Comparison of ENCODE assay signal across 24 cellular contexts in the genomic region with DNA sequence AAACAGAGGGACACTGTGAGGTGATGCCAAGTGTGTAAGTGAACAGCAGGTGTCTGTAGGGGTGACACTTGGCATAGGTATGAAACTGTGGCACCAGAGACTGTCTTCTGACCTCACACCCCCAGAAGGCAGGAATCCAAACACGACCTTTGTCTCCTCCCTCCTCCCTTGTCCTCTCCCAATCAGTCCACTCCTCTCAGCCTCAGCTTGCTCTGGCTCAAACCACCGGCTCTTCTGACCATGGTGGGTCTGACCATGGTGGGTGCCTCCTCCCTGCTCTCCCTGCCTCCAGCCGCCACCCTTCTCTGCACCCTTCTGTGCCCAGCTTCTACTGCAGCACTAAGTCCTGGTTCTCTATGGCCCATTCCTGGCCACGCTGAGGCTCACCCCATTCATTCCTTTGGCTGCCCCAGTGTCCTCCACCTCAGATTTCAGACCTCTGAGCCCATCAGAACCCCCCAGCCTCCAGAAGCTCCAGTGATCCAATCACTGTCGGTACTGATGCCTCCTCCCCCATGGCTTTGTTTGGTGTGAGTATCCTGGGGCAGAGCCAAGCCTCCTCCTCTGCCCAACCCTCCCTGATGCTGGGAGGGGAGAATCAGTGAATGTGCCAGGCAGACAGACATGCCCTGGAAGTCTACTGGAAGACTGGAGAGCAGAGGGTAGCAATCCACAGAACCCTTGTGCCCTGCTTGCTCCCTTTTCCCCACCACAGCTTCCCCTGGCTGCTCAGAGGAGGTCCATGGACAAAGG. TPM values are rescaled to one million over a fixed set of nuclear protein-coding genes. Genes with fewer than 3 reads are reported as not detected.
DNase-seq lines count a peak whose midpoint lies in the region; ATAC-seq and TF ChIP-seq lines count a peak whose summit lies in the region.
"Had no signal": no experiment of that assay in that cellular context is flagged by ENCODE, and none has a peak within 500 bp of the region (broad histone marks: within the 10 kb centered on the region; RNA-seq: fewer than 3 reads in every experiment).

No MANE protein-coding gene starts in this region.

- no peaks in the 10 kb centered on the region for H4K20me1 ChIP-seq in GM23248 (ENCODE audit: insufficient read depth)

- H3K4me1 Mint-ChIP-seq in CD4-positive, CD25-positive, alpha-beta regulatory T cell, result peaks cover 12 to 40% (median 12%) of the 10 kb centered on the region in 4 donors
- peaks cover 18 to 28% of the 10 kb centered on the region in 2 donors for H3K4me1 Mint-ChIP-seq in natural killer cell
- peaks cover 20 to 34% of the 10 kb centered on the region in 2 donors for H3K4me1 Mint-ChIP-seq in stimulated activated naive B cell treated with anti-CD40 and anti-IgM and Interleukin-4, amounts not matched to agents 10 μg/mL and 1 μg/mL and 100 μg/mL, for 72 hours

- intact Hi-C loops in natural killer cell (cut with micrococcal nuclease), result no loop called here
- intact Hi-C loops in tibial artery (cut with DNase I; ENCODE audit: low total_unique reads), result no loop called here

- peaks cover 22% of the 10 kb centered on the region for H3K4me1 ChIP-seq in CD4-positive, CD25-positive, alpha-beta regulatory T cell (ENCODE audit: control insufficient read depth, insufficient read depth, low read length, poor library complexity, severe bottlenecking)
- H3K4me1 ChIP-seq in GM23248 (ENCODE audit: insufficient read depth) (no peaks in the 10 kb centered on the region), tibial artery (peaks cover 0 to 17% (median 16%) of the 10 kb centered on the region in 4 donors)
- H3K4me1 ChIP-seq: BE2C had no signal

- H3K9me3 ChIP-seq in CD4-positive, CD25-positive, alpha-beta regulatory T cell (ENCODE audit: control insufficient read depth in 2 of 2, low read length in 2 of 2), result no peaks in the 10 kb centered on the region
- H3K9me3 ChIP-seq in GM23248 (ENCODE audit: low read depth) (no peaks in the 10 kb centered on the region), tibial artery (no peaks in the 10 kb centered on the region)
- H3K9me3 ChIP-seq: BE2C, body of pancreas, psoas muscle had no signal

- peaks cover 37% of the 10 kb centered on the region for H3K27me3 ChIP-seq in CD4-positive, CD25-positive, alpha-beta regulatory T cell (ENCODE audit: control insufficient read depth, insufficient read depth, low read length)
- peaks cover 46% of the 10 kb centered on the region for H3K27me3 ChIP-seq in GM23248 (replicated peaks; ENCODE audit: insufficient read depth)
- peaks cover 5 to 53% of the 10 kb centered on the region in 2 donors for H3K27me3 ChIP-seq in tibial artery

- no peak overlapping the region for H3K9ac ChIP-seq in GM23248

- no peak overlapping the region for H3K4me2 ChIP-seq in GM23248 (ENCODE audit: unreplicated experiment)
- H3K4me2 ChIP-seq: smooth muscle cell had no signal

- peak overlapping the region in 3 of 4 donors; percentile 35 to 70 (median 56) for H3K4me3 Mint-ChIP-seq in CD4-positive, CD25-positive, alpha-beta regulatory T cell
- H3K4me3 Mint-ChIP-seq in natural killer cell, result peak overlapping the region; percentile 43
- H3K4me3 Mint-ChIP-seq in stimulated activated naive B cell treated with anti-CD40 and anti-IgM and Interleukin-4, amounts not matched to agents 10 μg/mL and 1 μg/mL and 100 μg/mL, for 72 hours, result peak overlapping the region in 1 of 2 donors; percentile 27
- H3K4me3 Mint-ChIP-seq: activated CD4-positive, alpha-beta T cell treated with anti-CD3 and anti-CD28 coated beads, Interleukin-2, amount 10 ng/mL, durations not matched to agents 7 days and 5 days had no signal

- H3K79me2 ChIP-seq in GM23248 (ENCODE audit: insufficient read depth), result peaks cover 5% of the 10 kb centered on the region

- in situ Hi-C loops in GM23248 (cut with MboI), result no loop called here

- TF ChIP-seq CTCF in epithelial cell of esophagus (IDR thresholded peaks at IDR 0.05; ENCODE audit: insufficient read depth, low read depth, low read length, missing control alignments), result no peak
- TF ChIP-seq CTCF in natural killer cell (IDR thresholded peaks at IDR 0.05), result no peak
- no peak for TF ChIP-seq CTCF in tibial artery (IDR thresholded peaks at IDR 0.05)

- no peak overlapping the region for H3K27ac ChIP-seq in CD4-positive, CD25-positive, alpha-beta regulatory T cell (ENCODE audit: insufficient read depth, low read length, poor library complexity, severe bottlenecking)
- H3K27ac ChIP-seq in GM23248, result no peak overlapping the region
- no peak overlapping the region for H3K27ac ChIP-seq in tibial artery
- H3K27ac ChIP-seq: body of pancreas, epithelial cell of prostate, psoas muscle had no signal

- no peak overlapping the region for H2AFZ ChIP-seq in GM23248

- H3F3A ChIP-seq in GM23248 (ENCODE audit: insufficient read depth), result peaks cover 7% of the 10 kb centered on the region; the same call in 1 of the 2 replicates

- peaks cover 43% of the 10 kb centered on the region for H3K27me3 Mint-ChIP-seq in CD4-positive, CD25-positive, alpha-beta regulatory T cell
- peaks cover 44 to 51% of the 10 kb centered on the region in 2 donors for H3K27me3 Mint-ChIP-seq in natural killer cell (ENCODE audit: low read depth in 2 of 2)
- H3K27me3 Mint-ChIP-seq in stimulated activated naive B cell treated with anti-CD40 and anti-IgM and Interleukin-4, amounts not matched to agents 10 μg/mL and 1 μg/mL and 100 μg/mL, for 72 hours, result peaks cover 47 to 54% of the 10 kb centered on the region in 2 donors

- no peak overlapping the region for H3K27ac Mint-ChIP-seq in CD4-positive, CD25-positive, alpha-beta regulatory T cell
- peak overlapping the region in 1 of 2 donors; percentile 25 for H3K27ac Mint-ChIP-seq in natural killer cell
- no peak overlapping the region for H3K27ac Mint-ChIP-seq in stimulated activated naive B cell treated with anti-CD40 and anti-IgM and Interleukin-4, amounts not matched to agents 10 μg/mL and 1 μg/mL and 100 μg/mL, for 72 hours
- H3K27ac Mint-ChIP-seq: activated CD4-positive, alpha-beta T cell treated with anti-CD3 and anti-CD28 coated beads, Interleukin-2, amount 10 ng/mL, durations not matched to agents 7 days and 5 days; dendritic cell treated with granulocyte-macrophage colony-stimulating factor and Interleukin-4, amounts not matched to agents 40 ng/mL and 50 ng/mL, for 4 days had no signal

- H3K4me3 ChIP-seq in CD4-positive, CD25-positive, alpha-beta regulatory T cell (ENCODE audit: low read depth, low read length), result no peak overlapping the region
- H3K4me3 ChIP-seq in GM23248 (no peak overlapping the region), epithelial cell of esophagus (ENCODE audit: low read length) (no peak overlapping the region), tibial artery (no peak overlapping the region)
- H3K4me3 ChIP-seq: body of pancreas, psoas muscle, smooth muscle cell had no signal

- H3K9me2 ChIP-seq in GM23248 (ENCODE audit: insufficient read depth), result no peaks in the 10 kb centered on the region

- 28 to 42% methylated on average over 4 to 5 of the region's 5 CpGs for WGBS in GM23248 (ENCODE audit: low coverage in 1 of 2, low lambda C conversion rate in 2 of 2, missing lambda C conversion rate in 2 of 2), 2 experiments

- ATAC-seq in CD4-positive, CD25-positive, alpha-beta regulatory T cell (ENCODE audit: low read depth in 2 of 2), result no peak
- ATAC-seq in natural killer cell, result no peak
- ATAC-seq in stimulated activated naive B cell treated with anti-CD40 and anti-IgM and Interleukin-4, amounts not matched to agents 10 μg/mL and 1 μg/mL and 100 μg/mL, for 72 hours (replicated peaks), result no peak
- no peak for ATAC-seq in GM19463 (IDR thresholded peaks at IDR 0.05; ENCODE audit: unreplicated experiment)
- ATAC-seq: body of pancreas, left ventricle myocardium superior, Panc1, psoas muscle had no signal

- H3K36me3 Mint-ChIP-seq in CD4-positive, CD25-positive, alpha-beta regulatory T cell, result peaks cover 8% of the 10 kb centered on the region
- H3K36me3 Mint-ChIP-seq in natural killer cell, result peaks cover 8% of the 10 kb centered on the region
- H3K36me3 Mint-ChIP-seq in stimulated activated naive B cell treated with anti-CD40 and anti-IgM and Interleukin-4, amounts not matched to agents 10 μg/mL and 1 μg/mL and 100 μg/mL, for 72 hours, result peaks cover 8 to 26% of the 10 kb centered on the region in 2 donors

- no peak for DNase-seq in CD4-positive, CD25-positive, alpha-beta regulatory T cell
- DNase-seq in GM23248 (peak; percentile 29), epithelial cell of esophagus (ENCODE audit: low read depth) (peak; percentile 50), natural killer cell (no peak), tibial artery (no peak), T-helper 9 cell (no peak)
- DNase-seq in stimulated activated naive B cell treated with anti-CD40 and anti-IgM and Interleukin-4, amounts not matched to agents 10 μg/mL and 1 μg/mL and 100 μg/mL, for 72 hours, result no peak
- DNase-seq: activated CD4-positive, alpha-beta T cell treated with anti-CD3 and anti-CD28 coated beads, Interleukin-2, amount 10 ng/mL, durations not matched to agents 7 days and 5 days; activated CD8-positive, alpha-beta memory T cell treated with anti-CD3 and anti-CD28 coated beads, Interleukin-2, amount 50 U/mL, for 48 hours; activated naive CD4-positive, alpha-beta T cell treated with anti-CD3 and anti-CD28 coated beads, Interleukin-2, amount 50 U/mL, for 16 hours; BE2C; body of pancreas; left ventricle myocardium superior; NCI-H1436; NCI-H2171; NCI-H774; psoas muscle; stimulated activated CD4-positive, alpha-beta T cell treated with anti-CD3 and anti-CD28 coated beads, Interleukin-4, amount 100 ng/mL, for 4 hours had no signal

- peaks cover 0 to 3% (median 0%) of the 10 kb centered on the region in 7 donors for H3K9me3 Mint-ChIP-seq in CD4-positive, CD25-positive, alpha-beta regulatory T cell
- H3K9me3 Mint-ChIP-seq in natural killer cell, result no peaks in the 10 kb centered on the region
- no peaks in the 10 kb centered on the region for H3K9me3 Mint-ChIP-seq in stimulated activated naive B cell treated with anti-CD40 and anti-IgM and Interleukin-4, amounts not matched to agents 10 μg/mL and 1 μg/mL and 100 μg/mL, for 72 hours
- H3K9me3 Mint-ChIP-seq: activated CD4-positive, alpha-beta T cell treated with anti-CD3 and anti-CD28 coated beads, Interleukin-2, amount 10 ng/mL, durations not matched to agents 7 days and 5 days; dendritic cell treated with granulocyte-macrophage colony-stimulating factor and Interleukin-4, amounts not matched to agents 40 ng/mL and 50 ng/mL, for 4 days had no signal

- H3K36me3 ChIP-seq in CD4-positive, CD25-positive, alpha-beta regulatory T cell (ENCODE audit: control insufficient read depth, insufficient read depth, low read length), result no peaks in the 10 kb centered on the region
- no peaks in the 10 kb centered on the region for H3K36me3 ChIP-seq in GM23248 (ENCODE audit: low read depth)
- peaks cover 0 to 6% (median 0%) of the 10 kb centered on the region in 3 donors for H3K36me3 ChIP-seq in tibial artery

RNA-seq across cellular contexts. Expression of a gene that starts 1.7 kb away (rescaled TPM):
- not detected for total RNA-seq in CD4-positive, CD25-positive, alpha-beta regulatory T cell
- not detected for polyA plus RNA-seq in CD4-positive, CD25-positive, alpha-beta regulatory T cell
- 0.11 and 0.38 TPM in 2 replicates for total RNA-seq in GM23248 (2014; rRNA removed; shearing (Covaris generic))
- polyA plus RNA-seq in GM23248 (2016; fragmentation: Nextera tagmentation; extraction: Ambion mirVana), result not detected in 2 replicates
- under 1 TPM in 2 of 3 donors, not detected in 1; 0.24 to 0.77 TPM for total RNA-seq in natural killer cell
- total RNA-seq: body of pancreas, left ventricle myocardium superior, smooth muscle cell, temporal lobe had no signal
- polyA plus RNA-seq: psoas muscle had no signal

RNA-seq across cellular contexts. Expression of a gene that starts 7.0 kb away (rescaled TPM):
- 34.1 TPM for total RNA-seq in CD4-positive, CD25-positive, alpha-beta regulatory T cell
- polyA plus RNA-seq in CD4-positive, CD25-positive, alpha-beta regulatory T cell, result 100 to 1,000 TPM; 107 to 130 (median 119) TPM
- total RNA-seq in GM23248 (2014; rRNA removed; shearing (Covaris generic)), result 138 and 148 TPM in 2 replicates
- 142 and 147 TPM in 2 replicates for polyA plus RNA-seq in GM23248 (2016; fragmentation: Nextera tagmentation; extraction: Ambion mirVana)
- 10 to 100 TPM; 22.1 to 29.8 (median 23.0) TPM for total RNA-seq in natural killer cell

RNA-seq across cellular contexts. Expression of a gene that starts 10.3 kb away (rescaled TPM):
- 80.4 TPM for total RNA-seq in CD4-positive, CD25-positive, alpha-beta regulatory T cell
- 100 to 1,000 TPM; 152 to 202 (median 171) TPM for polyA plus RNA-seq in CD4-positive, CD25-positive, alpha-beta regulatory T cell
- 77.1 and 130 TPM in 2 replicates for total RNA-seq in GM23248 (2014; rRNA removed; shearing (Covaris generic))
- polyA plus RNA-seq in GM23248 (2016; fragmentation: Nextera tagmentation; extraction: Ambion mirVana), result 148 and 161 TPM in 2 replicates
- total RNA-seq in natural killer cell, result 100 to 1,000 TPM; 135 to 171 (median 147) TPM

RNA-seq across cellular contexts. Expression of a gene that starts 15.9 kb away (rescaled TPM):
- 222 TPM for total RNA-seq in CD4-positive, CD25-positive, alpha-beta regulatory T cell
- polyA plus RNA-seq in CD4-positive, CD25-positive, alpha-beta regulatory T cell, result 10 to 100 TPM; 56.1 to 67.0 (median 60.1) TPM
- 22.4 and 25.5 TPM in 2 replicates for total RNA-seq in GM23248 (2014; rRNA removed; shearing (Covaris generic))
- 28.5 and 29.1 TPM in 2 replicates for polyA plus RNA-seq in GM23248 (2016; fragmentation: Nextera tagmentation; extraction: Ambion mirVana)
- total RNA-seq in natural killer cell, result 100 to 1,000 TPM in 1 of 3 donors, 10 to 100 TPM in 2; 81.9 to 118 (median 89.3) TPM

RNA-seq across cellular contexts. Expression of a gene that starts 18.7 kb away (rescaled TPM):
- 6.7 TPM for total RNA-seq in CD4-positive, CD25-positive, alpha-beta regulatory T cell
- 10 to 100 TPM; 63.4 to 80.0 (median 68.5) TPM for polyA plus RNA-seq in CD4-positive, CD25-positive, alpha-beta regulatory T cell
- 16.9 and 28.7 TPM in 2 replicates for total RNA-seq in GM23248 (2014; rRNA removed; shearing (Covaris generic))
- polyA plus RNA-seq in GM23248 (2016; fragmentation: Nextera tagmentation; extraction: Ambion mirVana), result 21.0 and 25.0 TPM in 2 replicates
- total RNA-seq in natural killer cell, result 10 to 100 TPM in 1 of 3 donors, 1 to 10 TPM in 2; 9.3 to 15.0 (median 9.8) TPM

Comparison
In these comparisons a context has a peak if more than half of its experiments do, and no peak if none do; other contexts are left out.
1. DNase-seq: peak in GM23248 (single experiment) and epithelial cell of esophagus (single experiment); none in CD4-positive, CD25-positive, alpha-beta regulatory T cell (0 of 3), natural killer cell (single experiment), stimulated activated naive B cell treated with anti-CD40 and anti-IgM and Interleukin-4, amounts not matched to agents 10 μg/mL and 1 μg/mL and 100 μg/mL, for 72 hours (single experiment), tibial artery (0 of 2) and T-helper 9 cell (single experiment).